In genomic region chr10:6401562-6402348, GRCh38 we compare ENCODE assay signal across 1 cellular context.
TF ChIP-seq lines count a peak whose summit lies in the region.

No MANE protein-coding gene starts in this region.

TF ChIP-seq in SK-N-SH, 30 proteins besides CTCF, POLR2A, EP300 and RAD21 (continued from another document):
- TF ChIP-seq JUND (IDR thresholded peaks at IDR 0.05) (no peak), EZH2phosphoT487 (IDR thresholded peaks at IDR 0.05; ENCODE audit: borderline replicate concordance, low read depth) (no peak), TAF1 (IDR thresholded peaks at IDR 0.05; ENCODE audit: borderline replicate concordance, low read depth, low read length) (no peak), MXI1 (IDR thresholded peaks at IDR 0.05; ENCODE audit: low read depth, low read length) (peak; percentile 32; the same call in 1 of the 2 replicates), PBX3 (IDR thresholded peaks at IDR 0.05) (no peak), RXRA (IDR thresholded peaks at IDR 0.05; ENCODE audit: borderline replicate concordance, low read depth) (no peak), MEF2A (IDR thresholded peaks at IDR 0.05; ENCODE audit: borderline replicate concordance, low read depth) (no peak), MAX (IDR thresholded peaks at IDR 0.05; ENCODE audit: low read depth) (no peak; the same call in 1 of the 2 replicates), TEAD4 (IDR thresholded peaks at IDR 0.05; ENCODE audit: borderline replicate concordance, insufficient read depth) (no peak), GATA2 (CRISPR knock-in tag; IDR thresholded peaks at IDR 0.05) (no peak), YY1 (IDR thresholded peaks at IDR 0.05; ENCODE audit: low read depth) (no peak)
